Comparison of ENCODE assay signal across 13 cellular contexts in genomic region chr5:34498582-34498981, GRCh38.
A peak's percentile ranks its signal among the peaks of the same experiment; 100 is the strongest.
DNase-seq lines count a peak whose midpoint lies in the region; ATAC-seq and TF ChIP-seq lines count a peak whose summit lies in the region.
"Had no signal": no experiment of that assay in that cellular context is flagged by ENCODE, and none has a peak within 500 bp of the region (broad histone marks: within the 10 kb centered on the region; RNA-seq: fewer than 3 reads in every experiment).

No MANE protein-coding gene starts in this region.

- peak overlapping the region; percentile 67 for H2AFZ ChIP-seq in mammary epithelial cell (ENCODE audit: low read depth, low read length)

- H3K4me1 Mint-ChIP-seq in activated naive CD4-positive, alpha-beta T cell treated with anti-CD3 and anti-CD28 coated beads, Interleukin-2, amount 10 ng/mL, durations not matched to agents 7 days and 5 days = peaks cover 7% of the 10 kb centered on the region
- H3K4me1 Mint-ChIP-seq in naive thymus-derived CD4-positive, alpha-beta T cell = peaks cover 0 to 12% (median 0%) of the 10 kb centered on the region in 7 donors

- H3K27ac ChIP-seq in mammary epithelial cell (ENCODE audit: insufficient read depth, low read depth, low read length) = no peak overlapping the region
- H3K27ac ChIP-seq in naive thymus-derived CD4-positive, alpha-beta T cell (ENCODE audit: low read depth, low read length) = no peak overlapping the region
- H3K27ac ChIP-seq in aorta (ENCODE audit: low read depth in 1 of 2, low read length in 2 of 2) = peak overlapping the region; percentile 79 to 95
- H3K27ac ChIP-seq: C4-2B, left ventricle myocardium inferior had no signal

- H3K27ac Mint-ChIP-seq in activated naive CD4-positive, alpha-beta T cell treated with anti-CD3 and anti-CD28 coated beads, Interleukin-2, amount 50 U/mL, for 72 hours = peak overlapping the region; percentile 29 to 65
- H3K27ac Mint-ChIP-seq in activated naive CD4-positive, alpha-beta T cell treated with anti-CD3 and anti-CD28 coated beads, Interleukin-2, amount 10 ng/mL, durations not matched to agents 7 days and 5 days = no peak overlapping the region
- H3K27ac Mint-ChIP-seq in naive thymus-derived CD4-positive, alpha-beta T cell = peak overlapping the region in 1 of 9 donors; percentile 47

- H3K27me3 ChIP-seq in mammary epithelial cell (ENCODE audit: insufficient read depth, low read length) (no peaks in the 10 kb centered on the region), aorta (ENCODE audit: control insufficient read depth in 1 of 2, insufficient read depth in 2 of 2, low read length in 1 of 2) (no peaks in the 10 kb centered on the region)
- no peaks in the 10 kb centered on the region for H3K27me3 ChIP-seq in naive thymus-derived CD4-positive, alpha-beta T cell (ENCODE audit: control insufficient read depth in 2 of 2, insufficient read depth in 2 of 2, low read length in 2 of 2)
- H3K27me3 ChIP-seq: right atrium auricular region had no signal

- H3K36me3 ChIP-seq in mammary epithelial cell (ENCODE audit: insufficient read depth, low read length) (no peaks in the 10 kb centered on the region), aorta (ENCODE audit: control insufficient read depth in 1 of 2, insufficient read depth in 2 of 2, low read length in 1 of 2) (no peaks in the 10 kb centered on the region)
- no peaks in the 10 kb centered on the region for H3K36me3 ChIP-seq in naive thymus-derived CD4-positive, alpha-beta T cell (ENCODE audit: control insufficient read depth in 2 of 3, insufficient read depth in 3 of 3, low read length in 3 of 3)
- H3K36me3 ChIP-seq: left ventricle myocardium inferior, right atrium auricular region had no signal

- CTCF ChIA-PET in activated naive CD4-positive, alpha-beta T cell treated with anti-CD3 and anti-CD28 coated beads, Interleukin-2, amount 10 ng/mL, durations not matched to agents 7 days and 5 days (lab: Charles Lee) = no interaction called here
- CTCF ChIA-PET in mammary epithelial cell (lab: Charles Lee; ENCODE audit: low non-redundant PET) = no interaction called here
- CTCF ChIA-PET in naive thymus-derived CD4-positive, alpha-beta T cell (lab: Charles Lee) = no interaction called here

- ATAC-seq in activated naive CD4-positive, alpha-beta T cell treated with anti-CD3 and anti-CD28 coated beads, Interleukin-2, amount 50 U/mL, for 72 hours = no peak
- peak; percentile 6 for ATAC-seq in naive thymus-derived CD4-positive, alpha-beta T cell
- ATAC-seq in aorta (ENCODE audit: low FRiP score) = no peak
- ATAC-seq in HG02852 (IDR thresholded peaks at IDR 0.05; ENCODE audit: unreplicated experiment) = no peak

- H3K9ac ChIP-seq in mammary epithelial cell (ENCODE audit: insufficient read depth, low read length) = no peak overlapping the region

- no peak for DNase-seq in activated naive CD4-positive, alpha-beta T cell treated with anti-CD3 and anti-CD28 coated beads, Interleukin-2, amount 50 U/mL, for 72 hours (ENCODE audit: low spot score in 2 of 2)
- DNase-seq in activated naive CD4-positive, alpha-beta T cell treated with anti-CD3 and anti-CD28 coated beads, Interleukin-2, amount 10 ng/mL, durations not matched to agents 7 days and 5 days = no peak
- DNase-seq in mammary epithelial cell = no peak
- no peak for DNase-seq in naive thymus-derived CD4-positive, alpha-beta T cell
- no peak for DNase-seq in aorta
- no peak for DNase-seq in NCI-H2029 treated with DMSO at 0.1 percent for 48 hours (lab: John Stamatoyannopoulos, UW)
- no peak for DNase-seq in T1000 (lab: John Stamatoyannopoulos, UW)
- DNase-seq: cerebellar nuclear complex, left ventricle myocardium inferior had no signal

- BruUV-seq in mammary epithelial cell (replicated peaks; lab: Mats Ljungman, UMichigan) = no TSS peak

- H3K4me3 ChIP-seq in mammary epithelial cell (replicated peaks in 1 of 3; ENCODE audit: insufficient read depth in 1 of 3, low read depth in 2 of 3, low read length in 3 of 3) (no peak overlapping the region), aorta (ENCODE audit: low read length in 2 of 2) (no peak overlapping the region)
- H3K4me3 ChIP-seq in naive thymus-derived CD4-positive, alpha-beta T cell (ENCODE audit: low read length) = no peak overlapping the region
- H3K4me3 ChIP-seq: left ventricle myocardium inferior, right atrium auricular region had no signal

- dilution Hi-C loops in mammary epithelial cell (cut with HindIII; ENCODE audit: low sequenced_read_pairs) = no loop called here

- no peaks in the 10 kb centered on the region for H3K79me2 ChIP-seq in mammary epithelial cell (ENCODE audit: insufficient read depth, low read length)

- POLR2A ChIA-PET in naive thymus-derived CD4-positive, alpha-beta T cell (lab: Charles Lee) = no interaction called here

- H3K4me1 ChIP-seq in mammary epithelial cell (ENCODE audit: insufficient read depth, low read length) (peaks cover 23% of the 10 kb centered on the region), aorta (ENCODE audit: control insufficient read depth in 1 of 2, insufficient read depth in 2 of 2, low read length in 2 of 2) (peaks cover 6 to 23% of the 10 kb centered on the region in 2 donors)
- no peaks in the 10 kb centered on the region for H3K4me1 ChIP-seq in naive thymus-derived CD4-positive, alpha-beta T cell (ENCODE audit: control insufficient read depth in 2 of 2, insufficient read depth in 2 of 2, low read length in 2 of 2)
- H3K4me1 ChIP-seq: foreskin keratinocyte had no signal

- intact Hi-C loops in mammary epithelial cell (cut with micrococcal nuclease) (no loop called here), aorta (cut with DNase I) (no loop called here)
- intact Hi-C loops in naive thymus-derived CD4-positive, alpha-beta T cell (cut with micrococcal nuclease) = no loop called here

- 92% methylated on average over 4 of the region's 4 CpGs for WGBS in mammary epithelial cell (ENCODE audit: low coverage, missing lambda C conversion rate)
- WGBS in aorta, 2 donors = 51 to 62% methylated on average over 4 of the region's 4 CpGs

- no peaks in the 10 kb centered on the region for H3K36me3 Mint-ChIP-seq in activated naive CD4-positive, alpha-beta T cell treated with anti-CD3 and anti-CD28 coated beads, Interleukin-2, amount 50 U/mL, for 72 hours
- H3K36me3 Mint-ChIP-seq in activated naive CD4-positive, alpha-beta T cell treated with anti-CD3 and anti-CD28 coated beads, Interleukin-2, amount 10 ng/mL, durations not matched to agents 7 days and 5 days = no peaks in the 10 kb centered on the region
- H3K36me3 Mint-ChIP-seq in naive thymus-derived CD4-positive, alpha-beta T cell = no peaks in the 10 kb centered on the region

- no peak overlapping the region for H3K4me3 Mint-ChIP-seq in activated naive CD4-positive, alpha-beta T cell treated with anti-CD3 and anti-CD28 coated beads, Interleukin-2, amount 10 ng/mL, durations not matched to agents 7 days and 5 days
- H3K4me3 Mint-ChIP-seq in naive thymus-derived CD4-positive, alpha-beta T cell = no peak overlapping the region

- TF ChIP-seq CTCF in mammary epithelial cell (conservative IDR thresholded peaks at IDR 0.05 in 1 of 2, IDR thresholded peaks at IDR 0.05 in 1 of 2; ENCODE audit: extremely low read depth in 1 of 2, insufficient read depth in 1 of 2, low read depth in 1 of 2, low read length in 2 of 2) = no peak

- peaks cover 9% of the 10 kb centered on the region for H3K27me3 Mint-ChIP-seq in activated naive CD4-positive, alpha-beta T cell treated with anti-CD3 and anti-CD28 coated beads, Interleukin-2, amount 10 ng/mL, durations not matched to agents 7 days and 5 days
- H3K27me3 Mint-ChIP-seq in naive thymus-derived CD4-positive, alpha-beta T cell = peaks cover 3 to 12% (median 5%) of the 10 kb centered on the region in 5 donors

- no peak overlapping the region for H3K4me2 ChIP-seq in mammary epithelial cell (ENCODE audit: insufficient read depth, low read depth, low read length)

- in situ Hi-C loops in mammary epithelial cell (cut with MboI; ENCODE audit: low sequenced_read_pairs in 2 of 2) = loop anchor here in 1 of 2 donors (25.0 kb wide), 1 partner anchor 514 kb away; no protein-coding TSS in a partner anchor

- no peaks in the 10 kb centered on the region for H4K20me1 ChIP-seq in mammary epithelial cell (ENCODE audit: insufficient read depth, low read length)

- no peaks in the 10 kb centered on the region for H3K9me3 ChIP-seq in mammary epithelial cell (replicated peaks; ENCODE audit: insufficient read depth, low read length)
- no peaks in the 10 kb centered on the region for H3K9me3 ChIP-seq in naive thymus-derived CD4-positive, alpha-beta T cell (ENCODE audit: control insufficient read depth in 2 of 3, low read length in 3 of 3)
- H3K9me3 ChIP-seq in aorta (ENCODE audit: control insufficient read depth, low read length) = no peaks in the 10 kb centered on the region
- H3K9me3 ChIP-seq: right atrium auricular region had no signal

- no peaks in the 10 kb centered on the region for H3K9me3 Mint-ChIP-seq in activated naive CD4-positive, alpha-beta T cell treated with anti-CD3 and anti-CD28 coated beads, Interleukin-2, amount 50 U/mL, for 72 hours
- H3K9me3 Mint-ChIP-seq in activated naive CD4-positive, alpha-beta T cell treated with anti-CD3 and anti-CD28 coated beads, Interleukin-2, amount 10 ng/mL, durations not matched to agents 7 days and 5 days = no peaks in the 10 kb centered on the region
- H3K9me3 Mint-ChIP-seq in naive thymus-derived CD4-positive, alpha-beta T cell = peaks cover 0 to 1% (median 0%) of the 10 kb centered on the region in 11 donors

Comparison
In these comparisons a context has a peak if more than half of its experiments do, and no peak if none do; other contexts are left out.
1. H3K27ac ChIP-seq: peak in aorta (2 of 2); none in mammary epithelial cell (single experiment) and naive thymus-derived CD4-positive, alpha-beta T cell (single experiment).